ENCODE assay signal across 21 cellular contexts in the genomic region with DNA sequence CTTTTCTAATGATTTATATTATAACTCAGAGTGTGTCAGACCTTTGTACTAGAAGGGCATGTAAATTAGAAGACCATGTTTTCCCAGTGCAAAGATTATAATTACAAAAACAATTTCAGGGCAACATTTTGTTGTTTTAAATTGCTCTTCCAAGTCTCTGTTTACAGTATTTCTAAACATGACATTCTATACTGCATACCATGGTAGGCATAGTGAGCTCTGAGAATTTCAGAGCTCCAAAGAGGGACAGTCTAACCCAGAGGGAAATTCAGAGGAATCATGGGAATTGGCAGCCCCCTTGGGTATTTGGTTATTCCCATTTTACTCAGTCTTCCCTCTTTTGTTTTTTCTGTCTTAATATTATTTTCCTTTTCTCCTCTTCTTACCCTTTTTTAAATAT.
DNase-seq lines count a peak whose midpoint lies in the region; TF ChIP-seq lines count a peak whose summit lies in the region.
"Had no signal": no experiment of that assay in that cellular context is flagged by ENCODE, and none has a peak within 500 bp of the region (broad histone marks: within the 10 kb centered on the region; RNA-seq: fewer than 3 reads in every experiment).

No MANE protein-coding gene starts in this region.

- intact Hi-C loops in A673 (cut with micrococcal nuclease; ENCODE audit: unreplicated experiment): no loop called here

- H3K27me3 ChIP-seq in A673 (replicated peaks; ENCODE audit: insufficient read depth, low read depth, low read length, poor library complexity) (no peaks in the 10 kb centered on the region), adipocyte (replicated peaks; ENCODE audit: control insufficient read depth, insufficient read depth, low read length) (no peaks in the 10 kb centered on the region), hepatocyte (peaks cover 20% of the 10 kb centered on the region)
- H3K27me3 ChIP-seq: BE2C; BLaER1 treated with 17β-estradiol and CSF1 and Interleukin-3, amounts not matched to agents 10 nM and 100 nM had no signal

- TF ChIP-seq CTCF in A673 (conservative IDR thresholded peaks at IDR 0.05; ENCODE audit: low read depth, low read length) (no peak), glutamatergic neuron (IDR thresholded peaks at IDR 0.05; ENCODE audit: partially characterized antibody, unreplicated experiment) (no peak), hepatocyte (IDR thresholded peaks at IDR 0.05; ENCODE audit: poor library complexity) (no peak)

- H3K27ac ChIP-seq in A673 (ENCODE audit: low read depth, low read length, poor library complexity, severe bottlenecking): peak overlapping the region; percentile 26
- H3K27ac ChIP-seq in hepatocyte: no peak overlapping the region
- H3K27ac ChIP-seq: 22Rv1; BLaER1 treated with 17β-estradiol and CSF1 and Interleukin-3, amounts not matched to agents 10 nM and 100 nM; GM23248 had no signal

- H3K4me1 Mint-ChIP-seq in glutamatergic neuron (ENCODE audit: low read depth, unreplicated experiment): peaks cover 27% of the 10 kb centered on the region
- H3K4me1 Mint-ChIP-seq: CD14-positive monocyte; CD8-positive, alpha-beta memory T cell had no signal

- no peak overlapping the region for H3K4me2 ChIP-seq in hepatocyte
- H3K4me2 ChIP-seq: BLaER1 treated with 17β-estradiol and CSF1 and Interleukin-3, amounts not matched to agents 10 nM and 100 nM had no signal

- DNase-seq in A673 (ENCODE audit: low spot score) (no peak), adipocyte (ENCODE audit: low read depth) (peak; percentile 28), glutamatergic neuron (no peak), hepatocyte (ENCODE audit: low spot score) (no peak), MV-4-11 (lab: John Stamatoyannopoulos, UW) (no peak), germinal center (ENCODE audit: low spot score) (no peak)
- DNase-seq: ACHN; AML-193; BE2C; CD4-positive, alpha-beta T cell; CD8-positive, alpha-beta memory T cell; DMS 273 treated with DMSO at 0.1 percent for 48 hours; DMS79; EL; GDM1; GM23248; H9 had no signal

- H3K9me2 ChIP-seq in hepatocyte (replicated peaks; ENCODE audit: insufficient read depth): no peaks in the 10 kb centered on the region

- no peak overlapping the region for H3K4me3 ChIP-seq in A673 (ENCODE audit: low read depth, low read length, poor library complexity, severe bottlenecking)
- H3K4me3 ChIP-seq in adipocyte (ENCODE audit: low read length): no peak overlapping the region
- no peak overlapping the region for H3K4me3 ChIP-seq in hepatocyte
- H3K4me3 ChIP-seq: BLaER1 treated with 17β-estradiol and CSF1 and Interleukin-3, amounts not matched to agents 10 nM and 100 nM; GM12878; GM23248 had no signal

- no peaks in the 10 kb centered on the region for H4K20me1 ChIP-seq in hepatocyte (ENCODE audit: insufficient read depth, poor library complexity, severe bottlenecking)
- H4K20me1 ChIP-seq: BLaER1 treated with 17β-estradiol and CSF1 and Interleukin-3, amounts not matched to agents 10 nM and 100 nM had no signal

- no peak overlapping the region for H3K9ac ChIP-seq in adipocyte (ENCODE audit: low read length)
- H3K9ac ChIP-seq: BLaER1 treated with 17β-estradiol and CSF1 and Interleukin-3, amounts not matched to agents 10 nM and 100 nM; GM23248 had no signal

- BruUV-seq in A673 (replicated peaks; lab: Mats Ljungman, UMichigan): no TSS peak

- H3K36me3 ChIP-seq in A673 (ENCODE audit: insufficient read depth, low read length, poor library complexity, severe bottlenecking) (no peaks in the 10 kb centered on the region), adipocyte (ENCODE audit: control insufficient read depth, insufficient read depth, low read length, severe bottlenecking) (no peaks in the 10 kb centered on the region), hepatocyte (replicated peaks; ENCODE audit: insufficient read depth, low read depth) (no peaks in the 10 kb centered on the region)
- H3K36me3 ChIP-seq: BE2C; BLaER1 treated with 17β-estradiol and CSF1 and Interleukin-3, amounts not matched to agents 10 nM and 100 nM had no signal

- no peak overlapping the region for H2AFZ ChIP-seq in hepatocyte
- H2AFZ ChIP-seq: GM23248 had no signal

- CTCF ChIA-PET in A673 (lab: Charles Lee): no interaction called here

- H3K9me3 Mint-ChIP-seq in glutamatergic neuron (ENCODE audit: unreplicated experiment): no peaks in the 10 kb centered on the region
- H3K9me3 Mint-ChIP-seq: H9 had no signal

- peak overlapping the region; percentile 13 for H3K4me3 Mint-ChIP-seq in glutamatergic neuron (ENCODE audit: unreplicated experiment)
- H3K4me3 Mint-ChIP-seq: CD14-positive monocyte; CD4-positive, alpha-beta T cell; CD8-positive, alpha-beta memory T cell; H9 had no signal

- H3K27me3 Mint-ChIP-seq in glutamatergic neuron (ENCODE audit: unreplicated experiment): peaks cover 4% of the 10 kb centered on the region
- H3K27me3 Mint-ChIP-seq: CD4-positive, alpha-beta T cell; CD8-positive, alpha-beta memory T cell had no signal

- H3K4me1 ChIP-seq in A673 (ENCODE audit: insufficient read depth, low read length, poor library complexity, severe bottlenecking) (peaks cover 28% of the 10 kb centered on the region), adipocyte (ENCODE audit: control insufficient read depth, insufficient read depth, low read length) (no peaks in the 10 kb centered on the region), hepatocyte (ENCODE audit: insufficient read depth) (no peaks in the 10 kb centered on the region)
- H3K4me1 ChIP-seq: BE2C; BLaER1 treated with 17β-estradiol and CSF1 and Interleukin-3, amounts not matched to agents 10 nM and 100 nM had no signal

- H3K9me3 ChIP-seq in A673 (ENCODE audit: low read depth, low read length, poor library complexity, severe bottlenecking): no peaks in the 10 kb centered on the region
- no peaks in the 10 kb centered on the region for H3K9me3 ChIP-seq in adipocyte (ENCODE audit: control insufficient read depth, low read length)
- no peaks in the 10 kb centered on the region for H3K9me3 ChIP-seq in hepatocyte (ENCODE audit: low read depth)
- H3K9me3 ChIP-seq: BE2C; BLaER1 treated with 17β-estradiol and CSF1 and Interleukin-3, amounts not matched to agents 10 nM and 100 nM had no signal

- POLR2A ChIA-PET in A673 (lab: Charles Lee; ENCODE audit: low non-redundant PET): no interaction called here

- no peaks in the 10 kb centered on the region for H3K36me3 Mint-ChIP-seq in glutamatergic neuron (ENCODE audit: unreplicated experiment)
- H3K36me3 Mint-ChIP-seq: CD14-positive monocyte; CD8-positive, alpha-beta memory T cell had no signal

- H3K27ac Mint-ChIP-seq in glutamatergic neuron (ENCODE audit: unreplicated experiment): peak overlapping the region; percentile 28
- H3K27ac Mint-ChIP-seq: CD14-positive monocyte; CD4-positive, alpha-beta T cell; CD8-positive, alpha-beta memory T cell had no signal

- no peaks in the 10 kb centered on the region for H3K79me2 ChIP-seq in hepatocyte
